1 cellular context compared by ENCODE assay signal in the genomic region with DNA sequence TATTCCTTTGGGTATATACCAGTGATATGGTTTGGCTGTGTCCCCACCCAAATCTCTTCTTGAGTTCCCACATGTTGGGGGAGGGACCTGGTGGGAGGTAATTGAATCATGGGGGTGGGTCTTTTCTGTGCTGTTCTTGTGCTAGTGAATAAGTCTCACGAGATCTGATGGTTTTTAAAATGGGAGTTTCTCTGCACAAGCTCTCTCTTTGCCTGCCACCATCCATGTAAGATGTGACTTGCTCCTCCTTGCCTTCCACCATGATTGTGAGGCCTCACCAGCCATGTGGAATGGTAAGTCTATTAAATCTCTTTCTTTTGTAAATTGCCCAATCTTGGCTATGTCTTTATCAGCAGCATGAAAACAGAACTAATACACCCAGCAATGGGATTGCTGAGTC. TPM values are rescaled to one million over a fixed set of nuclear protein-coding genes. Genes with fewer than 3 reads are reported as not detected.
"Had no signal": no experiment of that assay in that cellular context is flagged by ENCODE, and none has a peak within 500 bp of the region (broad histone marks: within the 10 kb centered on the region; RNA-seq: fewer than 3 reads in every experiment).

No MANE protein-coding gene starts in this region.

RNA-seq across cellular contexts. Expression of a gene that starts 42.5 kb away (rescaled TPM):
- total RNA-seq: G401 had no signal
